In genomic region chr9:129336601-129337286, GRCh38 we compare ENCODE assay signal across 8 cellular contexts.
DNase-seq lines count a peak whose midpoint lies in the region; ATAC-seq, FAIRE-seq and TF ChIP-seq lines count a peak whose summit lies in the region.

No MANE protein-coding gene starts in this region.

- H3K27me3 Mint-ChIP-seq in activated CD4-positive, alpha-beta memory T cell treated with anti-CD3 and anti-CD28 coated beads for 36 hours: no peaks in the 10 kb centered on the region
- H3K27me3 Mint-ChIP-seq in endothelial cell (ENCODE audit: unreplicated experiment): peaks cover 3% of the 10 kb centered on the region

- TF ChIP-seq CTCF in endothelial cell (IDR thresholded peaks at IDR 0.05; ENCODE audit: unreplicated experiment) (no peak), neural cell (IDR thresholded peaks at IDR 0.05; ENCODE audit: poor library complexity, severe bottlenecking) (no peak)

- TF ChIP-seq POLR2A in GM12892 (IDR thresholded peaks at IDR 0.05; ENCODE audit: low read depth, low read length): no peak

- no peak for ATAC-seq in HG03354 (IDR thresholded peaks at IDR 0.05; ENCODE audit: poor library complexity, severe bottlenecking, unreplicated experiment)
- ATAC-seq in HG03457 (IDR thresholded peaks at IDR 0.05; ENCODE audit: unreplicated experiment): no peak

- H3K4me2 ChIP-seq in neural cell (ENCODE audit: low read length): no peak overlapping the region

- peak overlapping the region; percentile 63 for H3K27ac ChIP-seq in neural cell (ENCODE audit: low read length)

- no peaks in the 10 kb centered on the region for H3K36me3 ChIP-seq in neural cell (ENCODE audit: insufficient read depth, low read length)

- peak overlapping the region; percentile 65 for H3K4me3 Mint-ChIP-seq in activated CD4-positive, alpha-beta memory T cell treated with anti-CD3 and anti-CD28 coated beads for 36 hours
- peak overlapping the region; percentile 42 for H3K4me3 Mint-ChIP-seq in endothelial cell (ENCODE audit: unreplicated experiment)

- H3K27me3 ChIP-seq in neural cell (ENCODE audit: insufficient read depth, low read depth, low read length): no peaks in the 10 kb centered on the region

- no peaks in the 10 kb centered on the region for H3K79me2 ChIP-seq in neural cell (replicated peaks; ENCODE audit: insufficient read depth, low read length)

- FAIRE-seq in GM12892 (lab: Jason Lieb, UNC): no peak

- H2AFZ ChIP-seq in neural cell (ENCODE audit: low read depth, low read length): peak overlapping the region; percentile 30

- no peaks in the 10 kb centered on the region for H3K9me3 ChIP-seq in neural cell (ENCODE audit: low read length)

- TF ChIP-seq RAD21 in neural cell (conservative IDR thresholded peaks at IDR 0.05): no peak

- H3K4me3 ChIP-seq in neural cell (ENCODE audit: low read length): peak overlapping the region; percentile 53

- POLR2A ChIA-PET in activated CD4-positive, alpha-beta memory T cell treated with anti-CD3 and anti-CD28 coated beads for 36 hours (lab: Charles Lee): interaction anchor here (0.8 kb wide), 1 partner anchor 159 kb away, joined by 3 read pairs; the partner anchor contains the start of gene IER5L

- TF ChIP-seq EP300 in neural cell (conservative IDR thresholded peaks at IDR 0.05; ENCODE audit: poor library complexity, severe bottlenecking): no peak

- no peaks in the 10 kb centered on the region for H3K9me2 ChIP-seq in neural cell (ENCODE audit: insufficient read depth, low read length)

- H3F3A ChIP-seq in neural cell (ENCODE audit: insufficient read depth, low read length, poor library complexity, severe bottlenecking): no peaks in the 10 kb centered on the region

- H3K4me1 Mint-ChIP-seq in activated CD4-positive, alpha-beta memory T cell treated with anti-CD3 and anti-CD28 coated beads for 36 hours (ENCODE audit: low read depth): peaks cover 9% of the 10 kb centered on the region
- H3K4me1 Mint-ChIP-seq in endothelial cell (ENCODE audit: unreplicated experiment): peaks cover 10% of the 10 kb centered on the region

- peak; percentile 46 for DNase-seq in GM12892 (ENCODE audit: insufficient read length)
- peak; percentile 46 for DNase-seq in activated CD4-positive, alpha-beta memory T cell treated with anti-CD3 and anti-CD28 coated beads for 36 hours
- DNase-seq in endothelial cell (ENCODE audit: low spot score): no peak
- DNase-seq in SHP77 (lab: John Stamatoyannopoulos, UW): no peak
- DNase-seq in activated gamma-delta T cell (lab: John Stamatoyannopoulos, UW): no peak

- H3K27ac Mint-ChIP-seq in activated CD4-positive, alpha-beta memory T cell treated with anti-CD3 and anti-CD28 coated beads for 36 hours: no peak overlapping the region
- no peak overlapping the region for H3K27ac Mint-ChIP-seq in endothelial cell (ENCODE audit: unreplicated experiment)

- no peaks in the 10 kb centered on the region for H4K20me1 ChIP-seq in neural cell (ENCODE audit: insufficient read depth)

- no peaks in the 10 kb centered on the region for H3K36me3 Mint-ChIP-seq in activated CD4-positive, alpha-beta memory T cell treated with anti-CD3 and anti-CD28 coated beads for 36 hours
- H3K36me3 Mint-ChIP-seq in endothelial cell (ENCODE audit: low read depth, unreplicated experiment): no peaks in the 10 kb centered on the region

- H3K9me3 Mint-ChIP-seq in activated CD4-positive, alpha-beta memory T cell treated with anti-CD3 and anti-CD28 coated beads for 36 hours: no peaks in the 10 kb centered on the region
- H3K9me3 Mint-ChIP-seq in endothelial cell (ENCODE audit: unreplicated experiment): no peaks in the 10 kb centered on the region

- intact Hi-C loops in activated CD4-positive, alpha-beta memory T cell treated with anti-CD3 and anti-CD28 coated beads for 36 hours (cut with micrococcal nuclease): loop anchor here (10.0 kb wide), 1 partner anchor 162 kb away; the partner anchor contains the start of gene IER5L

- H3K9ac ChIP-seq in neural cell (ENCODE audit: low read length): peak overlapping the region; percentile 55

- CTCF ChIA-PET in activated CD4-positive, alpha-beta memory T cell treated with anti-CD3 and anti-CD28 coated beads for 36 hours (lab: Charles Lee): interaction anchor here (1.0 kb wide), 1 partner anchor 46 kb away, joined by 3 read pairs; no protein-coding TSS in a partner anchor

TF ChIP-seq in neural cell, 6 proteins besides CTCF, POLR2A, EP300 and RAD21:
- TF ChIP-seq MXI1 (conservative IDR thresholded peaks at IDR 0.05; ENCODE audit: poor library complexity, severe bottlenecking): no peak

Comparison
In these comparisons a context has a peak if more than half of its experiments do, and no peak if none do; other contexts are left out.
1. DNase-seq: peak in GM12892 (single experiment) and activated CD4-positive, alpha-beta memory T cell treated with anti-CD3 and anti-CD28 coated beads for 36 hours (single experiment); none in endothelial cell (single experiment), SHP77 (0 of 2) and activated gamma-delta T cell (single experiment).